Comparison of ENCODE assay signal across 20 cellular contexts in the genomic region with DNA sequence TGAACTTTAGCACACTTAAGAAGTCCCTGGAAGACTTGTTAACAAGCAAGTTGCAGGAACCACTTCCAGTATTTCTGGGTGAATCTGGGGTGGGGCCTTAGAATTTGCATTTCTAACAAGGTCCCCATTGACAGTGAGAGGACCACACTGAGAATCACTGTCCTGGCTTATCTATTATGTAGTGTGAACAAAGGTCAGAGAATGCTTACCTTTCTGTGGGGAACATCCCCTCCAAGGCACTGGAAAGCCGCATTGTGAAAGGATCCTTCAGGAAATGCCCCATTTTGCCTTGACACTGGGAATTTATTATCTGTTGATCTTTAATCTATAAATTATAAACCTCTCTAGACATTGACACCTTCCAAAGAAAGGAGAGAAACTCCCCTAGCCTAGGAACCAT.
"Had no signal": no experiment of that assay in that cellular context is flagged by ENCODE, and none has a peak within 500 bp of the region (broad histone marks: within the 10 kb centered on the region; RNA-seq: fewer than 3 reads in every experiment).

No MANE protein-coding gene starts in this region.

- FAIRE-seq: bronchial epithelial cell had no signal

- H3K27ac ChIP-seq: coronary artery, gastroesophageal sphincter, left lung, psoas muscle, VCaP had no signal

- H3K4me1 ChIP-seq: gastroesophageal sphincter, psoas muscle had no signal

- H3K4me3 ChIP-seq: coronary artery, gastroesophageal sphincter, left lung, lung, psoas muscle had no signal

- DNase-seq: activated CD4-positive, CD25-positive, alpha-beta regulatory T cell treated with anti-CD3 and anti-CD28 coated beads, Interleukin-2, amount 50 U/mL, for 72 hours; activated CD8-positive, alpha-beta memory T cell treated with anti-CD3 and anti-CD28 coated beads for 24 hours; activated CD8-positive, alpha-beta memory T cell treated with anti-CD3 and anti-CD28 coated beads, Interleukin-2, amount 50 U/mL, for 4 hours; activated T-cell treated with anti-CD3 and anti-CD28 coated beads, Interleukin-2, amount 50 U/mL, for 24 hours; amniotic stem cell; head of caudate nucleus; left lung; natural killer cell; psoas muscle; right cardiac atrium; stimulated activated CD4-positive, alpha-beta T cell treated with anti-CD3 and anti-CD28 coated beads, Interleukin-12 subunit alpha, Interleukin-12 subunit beta, amount 100 ng/mL, for 4 hours; stimulated activated CD4-positive, alpha-beta T cell treated with anti-CD3 and anti-CD28 coated beads, Interleukin-4, amount 100 ng/mL, for 4 hours; stimulated activated naive CD8-positive, alpha-beta T cell treated with anti-CD3 and anti-CD28 coated beads, Interleukin-15, Interleukin-2, amounts not matched to agents 100 U/mL and 50 U/mL, for 24 hours; T-cell had no signal

- ATAC-seq: activated T-helper 17 cell treated with anti-CD3 and anti-CD28 coated beads, Interleukin-2, amount 50 U/mL, for 72 hours; gastroesophageal sphincter; left lung; natural killer cell; psoas muscle; right cardiac atrium; stimulated activated naive CD8-positive, alpha-beta T cell treated with anti-CD3 and anti-CD28 coated beads, Interleukin-15, Interleukin-2, amounts not matched to agents 100 U/mL and 50 U/mL, for 24 hours; T-cell had no signal

- H3K27me3 ChIP-seq: gastroesophageal sphincter, left lung had no signal

- H3K36me3 ChIP-seq: gastroesophageal sphincter, left lung had no signal
